In genomic region chr6:42784739-42785498, GRCh38 we compare ENCODE assay signal across 9 cellular contexts. TPM values are rescaled to one million over a fixed set of nuclear protein-coding genes. Genes with fewer than 3 reads are reported as not detected.
DNase-seq lines count a peak whose midpoint lies in the region; ATAC-seq and TF ChIP-seq lines count a peak whose summit lies in the region.
"Had no signal": no experiment of that assay in that cellular context is flagged by ENCODE, and none has a peak within 500 bp of the region (broad histone marks: within the 10 kb centered on the region; RNA-seq: fewer than 3 reads in every experiment).

No MANE protein-coding gene starts in this region.

- no peak for TF ChIP-seq POLR2A in upper lobe of left lung (IDR thresholded peaks at IDR 0.05)

- H3K9me3 ChIP-seq in ascending aorta, result no peaks in the 10 kb centered on the region
- H3K9me3 ChIP-seq in lower lobe of right lung, result no peaks in the 10 kb centered on the region
- no peaks in the 10 kb centered on the region for H3K9me3 ChIP-seq in upper lobe of left lung

- no peaks in the 10 kb centered on the region for H3K27me3 Mint-ChIP-seq in activated T-cell treated with anti-CD3 and anti-CD28 coated beads, Interleukin-2, amount 50 U/mL, for 24 hours

- no peak for TF ChIP-seq EP300 in upper lobe of left lung (IDR thresholded peaks at IDR 0.05)

- 53 to 74% methylated on average over 12 of the region's 12 CpGs for WGBS in upper lobe of left lung, 2 donors

- H3K27ac Mint-ChIP-seq in activated T-cell treated with anti-CD3 and anti-CD28 coated beads, Interleukin-2, amount 50 U/mL, for 24 hours, result no peak overlapping the region

- H3K36me3 ChIP-seq in ascending aorta (no peaks in the 10 kb centered on the region), lower lobe of right lung (no peaks in the 10 kb centered on the region), upper lobe of left lung (no peaks in the 10 kb centered on the region)

- intact Hi-C loops in ascending aorta (cut with DNase I), result loop anchor here (5.0 kb wide), 3 partner anchors 32 to 387 kb away; partner anchors contain the start of genes RPL7L1 and SRF
- intact Hi-C loops in lower lobe of right lung (cut with DNase I), result no loop called here

- peaks cover 29% of the 10 kb centered on the region for H3K4me1 Mint-ChIP-seq in activated T-cell treated with anti-CD3 and anti-CD28 coated beads, Interleukin-2, amount 50 U/mL, for 24 hours (ENCODE audit: low read depth)

- H3K9me3 Mint-ChIP-seq in activated T-cell treated with anti-CD3 and anti-CD28 coated beads, Interleukin-2, amount 50 U/mL, for 24 hours, result peaks cover 2% of the 10 kb centered on the region

- DNase-seq in activated T-cell treated with anti-CD3 and anti-CD28 coated beads, Interleukin-2, amount 50 U/mL, for 1 hour, result peak; percentile 44
- no peak for DNase-seq in activated T-cell treated with anti-CD3 and anti-CD28 coated beads, Interleukin-2, amount 50 U/mL, for 24 hours
- no peak for DNase-seq in ascending aorta (ENCODE audit: low spot score in 2 of 2)
- DNase-seq in lower lobe of right lung, result no peak
- DNase-seq in upper lobe of left lung, result no peak
- DNase-seq: KBM-7 had no signal

- H3K4me1 ChIP-seq in ascending aorta (peaks cover 4 to 49% of the 10 kb centered on the region in 2 donors), lower lobe of right lung (peaks cover 55% of the 10 kb centered on the region), upper lobe of left lung (peaks cover 40 to 60% (median 44%) of the 10 kb centered on the region in 4 donors)

- no peak overlapping the region for H3K4me3 Mint-ChIP-seq in activated T-cell treated with anti-CD3 and anti-CD28 coated beads, Interleukin-2, amount 50 U/mL, for 24 hours

- ATAC-seq in lower lobe of right lung (no peak), upper lobe of left lung (ENCODE audit: low FRiP score in 2 of 2) (no peak), GM21367 (IDR thresholded peaks at IDR 0.05; ENCODE audit: unreplicated experiment) (no peak), HG03521 (IDR thresholded peaks at IDR 0.05; ENCODE audit: unreplicated experiment) (no peak), HG03460 (IDR thresholded peaks at IDR 0.05; ENCODE audit: unreplicated experiment) (no peak)

- TF ChIP-seq CTCF in ascending aorta (IDR thresholded peaks at IDR 0.05) (no peak), lower lobe of right lung (IDR thresholded peaks at IDR 0.05) (no peak), upper lobe of left lung (IDR thresholded peaks at IDR 0.05) (no peak)

- H3K4me3 ChIP-seq in ascending aorta (peak overlapping the region; percentile 97 to 99), lower lobe of right lung (peak overlapping the region; percentile 73), upper lobe of left lung (peak overlapping the region; percentile 65 to 72 (median 72))

- peaks cover 35% of the 10 kb centered on the region for H3K36me3 Mint-ChIP-seq in activated T-cell treated with anti-CD3 and anti-CD28 coated beads, Interleukin-2, amount 50 U/mL, for 24 hours (ENCODE audit: low read depth)

- H3K27ac ChIP-seq in ascending aorta (peak overlapping the region; percentile 99 to 100), lower lobe of right lung (peak overlapping the region; percentile 100), upper lobe of left lung (peak overlapping the region; percentile 100)

- no peaks in the 10 kb centered on the region for H3K27me3 ChIP-seq in ascending aorta
- no peaks in the 10 kb centered on the region for H3K27me3 ChIP-seq in lower lobe of right lung (ENCODE audit: low read depth)
- no peaks in the 10 kb centered on the region for H3K27me3 ChIP-seq in upper lobe of left lung

RNA-seq across cellular contexts. Expression of gene BICRAL, which starts 3.1 kb away (rescaled TPM):
- 9.7 TPM for total RNA-seq in ascending aorta
- total RNA-seq in lower lobe of right lung, result 20.7 TPM
- 10 to 100 TPM; 11.1 to 23.8 (median 14.9) TPM for total RNA-seq in upper lobe of left lung

RNA-seq across cellular contexts. Expression of gene TBCC, which starts 39.0 kb away (rescaled TPM):
- 50.8 TPM for total RNA-seq in ascending aorta
- total RNA-seq in lower lobe of right lung, result 19.3 TPM
- total RNA-seq in upper lobe of left lung, result 10 to 100 TPM; 14.3 to 34.7 (median 24.2) TPM
